ENCODE assay signal across 11 cellular contexts in genomic region chr17:48486557-48486956, GRCh38. TPM values are rescaled to one million over a fixed set of nuclear protein-coding genes. Genes with fewer than 3 reads are reported as not detected.
DNase-seq lines count a peak whose midpoint lies in the region; ATAC-seq and TF ChIP-seq lines count a peak whose summit lies in the region.
"Had no signal": no experiment of that assay in that cellular context is flagged by ENCODE, and none has a peak within 500 bp of the region (broad histone marks: within the 10 kb centered on the region; RNA-seq: fewer than 3 reads in every experiment).

No MANE protein-coding gene starts in this region.

- H2AFZ ChIP-seq in HCT116 (ENCODE audit: low read depth, low read length, poor library complexity, severe bottlenecking): peak overlapping the region; percentile 67

- H3K9ac ChIP-seq in HCT116 (ENCODE audit: low read length): peak overlapping the region; percentile 58

- ATAC-seq in HCT116: peak; percentile 50
- ATAC-seq: right cardiac atrium had no signal

- no peaks in the 10 kb centered on the region for H4K20me1 ChIP-seq in HCT116 (ENCODE audit: insufficient read depth)

- in situ Hi-C loops in HAP-1 (cut with MboI; ENCODE audit: low sequenced_read_pairs): no loop called here

- peak overlapping the region; percentile 17; the same call in 1 of the 2 replicates for H3K27ac ChIP-seq in HCT116 (ENCODE audit: low read depth, low read length)

- DNase-seq in HCT116 (ENCODE audit: low read depth, low spot score) (peak; percentile 82), SW480 (ENCODE audit: low spot score) (peak; percentile 82), fibroblast of the conjunctiva (ENCODE audit: low read depth) (peak; percentile 54), stromal cell of bone marrow (ENCODE audit: low read depth) (peak; percentile 97), HAP-1 (ENCODE audit: low spot score in 2 of 2) (no peak), NCI-H2171 (lab: John Stamatoyannopoulos, UW) (no peak), NK-92 (lab: John Stamatoyannopoulos, UW; ENCODE audit: unreplicated experiment) (no peak), AML-193 (lab: John Stamatoyannopoulos, UW) (no peak)
- DNase-seq: NCI-H526, right cardiac atrium had no signal

- H3K36me3 ChIP-seq in HCT116 (ENCODE audit: control insufficient read depth in 1 of 2, insufficient read depth in 2 of 2, low read length in 2 of 2) (no peaks in the 10 kb centered on the region), HAP-1 (replicated peaks) (no peaks in the 10 kb centered on the region)

- no peaks in the 10 kb centered on the region for H3K9me3 ChIP-seq in HCT116 (ENCODE audit: control insufficient read depth in 1 of 2, insufficient read depth in 1 of 2, low read depth in 1 of 2, low read length in 2 of 2)
- H3K9me3 ChIP-seq in HAP-1: no peaks in the 10 kb centered on the region

- peaks cover 68 to 93% of the 10 kb centered on the region in 2 experiments for H3K4me1 ChIP-seq in HCT116 (ENCODE audit: control insufficient read depth in 1 of 2, insufficient read depth in 2 of 2, low read length in 2 of 2)
- H3K4me1 ChIP-seq in HAP-1: peaks cover 2% of the 10 kb centered on the region; the same call in 1 of the 2 replicates

- H3K9me2 ChIP-seq in HCT116 (ENCODE audit: insufficient read depth): no peaks in the 10 kb centered on the region

- POLR2A ChIA-PET in HCT116 (lab: Charles Lee): no interaction called here

- BruUV-seq in HCT116 (replicated peaks; lab: Mats Ljungman, UMichigan): no TSS peak

- peak; percentile 55 for TF ChIP-seq RAD21 in HCT116 (IDR thresholded peaks at IDR 0.05; ENCODE audit: low read depth)

- no peak for TF ChIP-seq POLR2A in HCT116 (IDR thresholded peaks at IDR 0.05; ENCODE audit: borderline replicate concordance, extremely low read depth, insufficient read depth, insufficient read length)

- peak in 2 of 3 experiments; percentile 12 to 37; a peak in 3 of 6 replicates for TF ChIP-seq CTCF in HCT116 (IDR thresholded peaks at IDR 0.05 in 2 of 3, conservative IDR thresholded peaks at IDR 0.05 in 1 of 3; ENCODE audit: borderline replicate concordance in 1 of 3, insufficient read depth in 1 of 3, low read depth in 2 of 3, low read length in 2 of 3)

- H3K4me3 ChIP-seq in HCT116 (replicated peaks in 1 of 2; ENCODE audit: low read depth in 1 of 2, low read length in 2 of 2): peak overlapping the region in 1 of 2 experiments; percentile 15; a peak in 2 of 4 replicates
- no peak overlapping the region for H3K4me3 ChIP-seq in HAP-1

- RAD21 ChIA-PET in HCT116 (lab: Charles Lee; ENCODE audit: low non-redundant PET in 1 of 2, low total read pairs in 2 of 2, uncharacterized antibody in 2 of 2, unreplicated experiment in 2 of 2): no interaction called here

- CTCF ChIA-PET in HCT116 (lab: Charles Lee): interaction anchor here (0.9 to 3.0 kb wide), 2 partner anchors 16 to 30 kb away, joined by 3 to 7 read pairs; no protein-coding TSS in a partner anchor

- no peaks in the 10 kb centered on the region for H3K79me2 ChIP-seq in HCT116 (ENCODE audit: insufficient read depth, low read length)

- intact Hi-C loops in HCT116 (cut with micrococcal nuclease): loop anchor here (10.0 kb wide), 2 partner anchors 128 to 462 kb away; partner anchors contain the start of genes HOXB7 and HOXB8

- H3K27me3 ChIP-seq in HCT116 (ENCODE audit: insufficient read depth, low read length) (no peaks in the 10 kb centered on the region), HAP-1 (ENCODE audit: low read depth) (no peaks in the 10 kb centered on the region; the same call in 1 of the 2 replicates)

- peak overlapping the region; percentile 66 for H3K4me2 ChIP-seq in HCT116 (ENCODE audit: low read length)

TF ChIP-seq in HCT116, 20 proteins besides CTCF, POLR2A, EP300 and RAD21:
- TF ChIP-seq POLR2AphosphoS5 (IDR thresholded peaks at IDR 0.05; ENCODE audit: low read depth, low read length): 0 out of 2 replicates have a peak, but pooled peaks have one; percentile 29
- TF ChIP-seq FOSL1 (IDR thresholded peaks at IDR 0.05; ENCODE audit: low read depth): peak; percentile 36
- no peak for TF ChIP-seq ZNF274 (IDR thresholded peaks at IDR 0.05; ENCODE audit: low read depth, low read length)
- TF ChIP-seq EZH2 (IDR thresholded peaks at IDR 0.05): no peak
- no peak for TF ChIP-seq ATF3 (IDR thresholded peaks at IDR 0.05)
- no peak for TF ChIP-seq SIN3A (IDR thresholded peaks at IDR 0.05; ENCODE audit: low read depth)
- peak; percentile 65 for TF ChIP-seq YY1 (IDR thresholded peaks at IDR 0.05; ENCODE audit: extremely low read depth, insufficient replicate concordance, low read depth, low read length)
- peak; percentile 57 for TF ChIP-seq SP1 (IDR thresholded peaks at IDR 0.05; ENCODE audit: low read depth)
- TF ChIP-seq CBX3 (IDR thresholded peaks at IDR 0.05; ENCODE audit: low read depth): peak; percentile 82
- peak; percentile 70 for TF ChIP-seq MAX (IDR thresholded peaks at IDR 0.05)
- no peak for TF ChIP-seq EGR1 (IDR thresholded peaks at IDR 0.05; ENCODE audit: low read depth)
- TF ChIP-seq SRF (IDR thresholded peaks at IDR 0.05; ENCODE audit: low read depth): no peak
- no peak for TF ChIP-seq ZFX (IDR thresholded peaks at IDR 0.05)
- TF ChIP-seq JUND (IDR thresholded peaks at IDR 0.05): peak; percentile 20; the same call in 1 of the 2 replicates

RNA-seq across cellular contexts. Expression of gene HOXB1, which starts 44.3 kb away (rescaled TPM):
- total RNA-seq in HCT116 (2021; ENCODE audit: unreplicated experiment): not detected
- not detected in 2 replicates for polyA plus RNA-seq in HCT116 (2012)
- total RNA-seq: dermis microvascular lymphatic vessel endothelial cell, right cardiac atrium had no signal
- polyA plus RNA-seq: right cardiac atrium had no signal

RNA-seq across cellular contexts. Expression of gene SKAP1, which starts 56.5 kb away (rescaled TPM):
- 12.4 TPM for total RNA-seq in HCT116 (2021; ENCODE audit: unreplicated experiment)
- 12.0 and 16.1 TPM in 2 replicates for polyA plus RNA-seq in HCT116 (2012)

RNA-seq across cellular contexts. Expression of gene HOXB2, which starts 58.4 kb away (rescaled TPM):
- 2.0 TPM for total RNA-seq in HCT116 (2021; ENCODE audit: unreplicated experiment)
- polyA plus RNA-seq in HCT116 (2012): 0.95 and 1.1 TPM in 2 replicates

Comparison
In these comparisons a context has a peak if more than half of its experiments do, and no peak if none do; other contexts are left out.
1. DNase-seq: peak in HCT116 (single experiment), SW480 (single experiment), fibroblast of the conjunctiva (single experiment) and stromal cell of bone marrow (single experiment); none in HAP-1 (0 of 2), NCI-H2171 (single experiment), NK-92 (single experiment) and AML-193 (0 of 2).